Comparison of ENCODE assay signal across 8 cellular contexts in the genomic region with DNA sequence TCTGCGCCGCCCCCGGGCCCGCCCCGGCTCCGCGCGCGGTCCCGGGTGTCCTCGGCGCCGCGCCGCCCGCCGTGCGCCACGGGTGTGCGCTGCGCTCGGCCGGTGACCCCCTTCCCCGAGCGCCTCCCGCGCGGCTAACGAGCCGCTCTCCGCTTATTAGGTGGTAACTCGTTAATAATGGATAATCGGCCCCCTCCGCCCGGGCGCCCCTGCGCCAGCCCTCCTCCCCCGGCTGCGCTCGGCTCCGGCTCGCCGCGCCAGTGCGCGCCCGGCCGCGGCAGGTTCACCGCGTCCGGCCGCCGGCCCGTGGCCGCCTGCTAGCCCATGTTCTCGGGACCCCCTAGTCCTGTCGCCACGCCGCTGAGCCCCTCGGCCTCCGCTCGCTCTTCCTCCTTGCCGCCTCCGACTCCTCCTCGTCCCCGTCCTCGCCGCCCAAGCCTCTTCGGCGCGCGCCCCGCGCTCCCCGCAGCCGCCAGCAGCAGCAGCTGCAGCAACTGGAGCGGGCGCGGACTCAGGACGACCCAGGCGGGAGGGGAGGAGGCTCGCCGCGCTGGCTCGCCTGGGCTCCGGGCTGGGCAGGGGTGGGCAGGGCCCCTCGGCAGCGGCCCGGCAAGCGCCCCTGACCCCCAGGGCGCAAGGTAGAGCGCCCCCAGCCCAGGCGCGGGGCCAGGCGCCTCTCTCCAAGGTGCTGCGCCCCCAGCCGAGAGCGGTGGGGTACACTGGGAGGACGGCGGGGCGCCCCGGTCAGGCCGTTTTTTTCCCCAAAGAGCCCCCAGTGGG. TPM values are rescaled to one million over a fixed set of nuclear protein-coding genes. Genes with fewer than 3 reads are reported as not detected.
A peak's percentile ranks its signal among the peaks of the same experiment; 100 is the strongest.
DNase-seq lines count a peak whose midpoint lies in the region; ATAC-seq and TF ChIP-seq lines count a peak whose summit lies in the region.

No MANE protein-coding gene starts in this region.

- no peak for DNase-seq in GM12865 (ENCODE audit: low read depth)
- peak; percentile 40 for DNase-seq in NCI-H2171 treated with DMSO at 0.1 percent for 48 hours (lab: John Stamatoyannopoulos, UW)
- DNase-seq in HAP-1 (ENCODE audit: low spot score in 2 of 2), result no peak
- no peak for DNase-seq in activated CD4-positive, alpha-beta T cell treated with anti-CD3 and anti-CD28 coated beads for 4 hours

- H3K4me1 ChIP-seq in ectodermal cell (ENCODE audit: control insufficient read depth, insufficient read depth, low read length) (peaks cover 16% of the 10 kb centered on the region), muscle layer of colon (ENCODE audit: insufficient read depth, low read length) (peaks cover 37% of the 10 kb centered on the region), HAP-1 (no peaks in the 10 kb centered on the region)

- H3K36me3 ChIP-seq in ectodermal cell (ENCODE audit: control insufficient read depth, insufficient read depth, low read length) (no peaks in the 10 kb centered on the region), muscle layer of colon (ENCODE audit: insufficient read depth, low read length) (no peaks in the 10 kb centered on the region), HAP-1 (replicated peaks) (no peaks in the 10 kb centered on the region)

- in situ Hi-C loops in HAP-1 (cut with MboI; ENCODE audit: low sequenced_read_pairs), result no loop called here

- peak overlapping the region; percentile 65 for H3K9ac ChIP-seq in muscle layer of colon (ENCODE audit: low read length)

- H3K27ac ChIP-seq in ectodermal cell (ENCODE audit: insufficient read depth, low read depth, low read length, poor library complexity, severe bottlenecking) (no peak overlapping the region), muscle layer of colon (ENCODE audit: low read depth, low read length) (peak overlapping the region; percentile 74)

- 0 to 1% methylated on average over 104 of the region's 104 CpGs for WGBS in ectodermal cell, 2 experiments

- no peak for TF ChIP-seq CTCF in GM12865 (IDR thresholded peaks at IDR 0.05; ENCODE audit: insufficient read depth, low read depth, low read length, missing control alignments)

- no peaks in the 10 kb centered on the region for H3K9me3 ChIP-seq in ectodermal cell (ENCODE audit: control insufficient read depth, low read length)
- H3K9me3 ChIP-seq in muscle layer of colon (ENCODE audit: low read length), result no peaks in the 10 kb centered on the region
- no peaks in the 10 kb centered on the region for H3K9me3 ChIP-seq in HAP-1

- ATAC-seq in HG02840 (IDR thresholded peaks at IDR 0.05; ENCODE audit: low FRiP score, unreplicated experiment), result no peak
- ATAC-seq in HG03280 (IDR thresholded peaks at IDR 0.05; ENCODE audit: unreplicated experiment), result no peak

- H3K27me3 ChIP-seq in ectodermal cell (ENCODE audit: control insufficient read depth, insufficient read depth, low read length, poor library complexity, severe bottlenecking), result peaks cover 81% of the 10 kb centered on the region
- peaks cover 0 to 8% of the 10 kb centered on the region in 2 donors for H3K27me3 ChIP-seq in muscle layer of colon (ENCODE audit: control insufficient read depth in 1 of 2, insufficient read depth in 2 of 2, low read length in 2 of 2)
- H3K27me3 ChIP-seq in HAP-1 (ENCODE audit: low read depth), result peaks cover 57% of the 10 kb centered on the region

- H3K4me3 ChIP-seq in GM12865 (ENCODE audit: low read depth, low read length) (peak overlapping the region; percentile 11; the same call in 1 of the 2 replicates), ectodermal cell (ENCODE audit: insufficient read depth, low read depth, low read length) (peak overlapping the region; percentile 46), muscle layer of colon (ENCODE audit: low read depth in 1 of 2, low read length in 2 of 2) (peak overlapping the region; percentile 53 to 68), HAP-1 (no peak overlapping the region)

RNA-seq across cellular contexts. Expression of a gene that starts 0.6 kb away (rescaled TPM):
- polyA plus RNA-seq in ectodermal cell (2013, experiment 1 of 4), result 1.4 TPM
- polyA plus RNA-seq in ectodermal cell (2013, experiment 2 of 4), result 1.2 TPM
- polyA plus RNA-seq in ectodermal cell (2013, experiment 3 of 4), result 2.9 TPM
- 1.3 TPM for polyA plus RNA-seq in ectodermal cell (2013, experiment 4 of 4)
